In genomic region chr9:33448159-33448511, GRCh38 we compare ENCODE assay signal across 8 cellular contexts. TPM values are rescaled to one million over a fixed set of nuclear protein-coding genes. Genes with fewer than 3 reads are reported as not detected.
DNase-seq lines count a peak whose midpoint lies in the region; ATAC-seq and TF ChIP-seq lines count a peak whose summit lies in the region.

No MANE protein-coding gene starts in this region.

- H3K27me3 ChIP-seq in iPS-20b (ENCODE audit: insufficient read depth, low read length): peaks cover 35% of the 10 kb centered on the region
- H3K27me3 ChIP-seq in gastroesophageal sphincter: no peaks in the 10 kb centered on the region
- peaks cover 0 to 18% of the 10 kb centered on the region in 2 donors for H3K27me3 ChIP-seq in left lung

- H3K4me1 ChIP-seq in iPS-20b (ENCODE audit: insufficient read depth, low read length): peaks cover 12% of the 10 kb centered on the region
- H3K4me1 ChIP-seq in gastroesophageal sphincter: peaks cover 0 to 30% (median 3%) of the 10 kb centered on the region in 3 donors
- peaks cover 12 to 36% of the 10 kb centered on the region in 2 donors for H3K4me1 ChIP-seq in left lung

- POLR2A ChIA-PET in activated B cell treated with CpG ODN at 0.5 μM for 24 hours (lab: Charles Lee): no interaction called here

- intact Hi-C loops in activated B cell treated with CpG ODN at 0.5 μM for 24 hours (cut with micrococcal nuclease) (loop anchor here (5.0 kb wide), 1 partner anchor 71 kb away; no protein-coding TSS in a partner anchor), left lung (cut with DNase I) (no loop called here)

- 17 to 47% methylated on average over 1 to 7 of the region's 10 CpGs for WGBS in gastroesophageal sphincter (ENCODE audit: low coverage in 1 of 2), 2 donors

- peak; percentile 21 for DNase-seq in activated CD4-positive, alpha-beta T cell treated with anti-CD3 and anti-CD28 coated beads for 48 hours
- no peak for DNase-seq in activated CD4-positive, alpha-beta T cell treated with anti-CD3 and anti-CD28 coated beads, Interleukin-2, amount 50 U/mL, for 4 hours
- DNase-seq in activated B cell treated with CpG ODN at 0.5 μM for 24 hours (no peak), left lung (no peak)

- H3K4me3 ChIP-seq in iPS-20b (ENCODE audit: low read length) (peak overlapping the region; percentile 70), gastroesophageal sphincter (peak overlapping the region in 1 of 2 donors; percentile 50), left lung (peak overlapping the region in 1 of 2 donors; percentile 46)

- no peaks in the 10 kb centered on the region for H3K9me3 Mint-ChIP-seq in activated B cell treated with CpG ODN at 0.5 μM for 24 hours
- H3K9me3 Mint-ChIP-seq in stimulated activated memory B cell treated with anti-CD40 and anti-IgM and Interleukin-4, amounts not matched to agents 10 μg/mL and 1 μg/mL and 100 μg/mL, for 72 hours: no peaks in the 10 kb centered on the region

- no peaks in the 10 kb centered on the region for H3K36me3 Mint-ChIP-seq in activated B cell treated with CpG ODN at 0.5 μM for 24 hours (ENCODE audit: low read depth)
- H3K36me3 Mint-ChIP-seq in stimulated activated memory B cell treated with anti-CD40 and anti-IgM and Interleukin-4, amounts not matched to agents 10 μg/mL and 1 μg/mL and 100 μg/mL, for 72 hours: no peaks in the 10 kb centered on the region

- H3K9ac ChIP-seq in iPS-20b (ENCODE audit: low read depth, low read length): no peak overlapping the region; the same call in 1 of the 2 replicates

- ATAC-seq in activated B cell treated with CpG ODN at 0.5 μM for 24 hours (ENCODE audit: low read depth): no peak
- ATAC-seq in stimulated activated memory B cell treated with anti-CD40 and anti-IgM and Interleukin-4, amounts not matched to agents 10 μg/mL and 1 μg/mL and 100 μg/mL, for 72 hours: no peak
- ATAC-seq in gastroesophageal sphincter: no peak
- ATAC-seq in left lung: no peak
- no peak for ATAC-seq in HG03571 (IDR thresholded peaks at IDR 0.05; ENCODE audit: unreplicated experiment)

- no peak overlapping the region for H3K27ac ChIP-seq in iPS-20b (ENCODE audit: low read length)
- H3K27ac ChIP-seq in gastroesophageal sphincter: no peak overlapping the region
- no peak overlapping the region for H3K27ac ChIP-seq in left lung

- CTCF ChIA-PET in activated B cell treated with CpG ODN at 0.5 μM for 24 hours (lab: Charles Lee): no interaction called here

- H3K9me3 ChIP-seq in iPS-20b (ENCODE audit: insufficient read depth, low read depth, low read length) (no peaks in the 10 kb centered on the region), gastroesophageal sphincter (no peaks in the 10 kb centered on the region), left lung (no peaks in the 10 kb centered on the region)

- peak overlapping the region; percentile 83 for H3K4me3 Mint-ChIP-seq in activated B cell treated with CpG ODN at 0.5 μM for 24 hours
- H3K4me3 Mint-ChIP-seq in stimulated activated memory B cell treated with anti-CD40 and anti-IgM and Interleukin-4, amounts not matched to agents 10 μg/mL and 1 μg/mL and 100 μg/mL, for 72 hours: no peak overlapping the region

- peaks cover 7% of the 10 kb centered on the region for H3K27me3 Mint-ChIP-seq in activated B cell treated with CpG ODN at 0.5 μM for 24 hours
- peaks cover 8% of the 10 kb centered on the region for H3K27me3 Mint-ChIP-seq in stimulated activated memory B cell treated with anti-CD40 and anti-IgM and Interleukin-4, amounts not matched to agents 10 μg/mL and 1 μg/mL and 100 μg/mL, for 72 hours

- peaks cover 20% of the 10 kb centered on the region for H3K4me1 Mint-ChIP-seq in activated B cell treated with CpG ODN at 0.5 μM for 24 hours
- H3K4me1 Mint-ChIP-seq in stimulated activated memory B cell treated with anti-CD40 and anti-IgM and Interleukin-4, amounts not matched to agents 10 μg/mL and 1 μg/mL and 100 μg/mL, for 72 hours: peaks cover 35% of the 10 kb centered on the region

- no peak for TF ChIP-seq EP300 in gastroesophageal sphincter (IDR thresholded peaks at IDR 0.05)

- no peak for TF ChIP-seq CTCF in activated B cell treated with CpG ODN at 0.5 μM for 24 hours (IDR thresholded peaks at IDR 0.05)
- no peak for TF ChIP-seq CTCF in gastroesophageal sphincter (IDR thresholded peaks at IDR 0.05)
- TF ChIP-seq CTCF in left lung (IDR thresholded peaks at IDR 0.05): no peak

- H3K36me3 ChIP-seq in iPS-20b (ENCODE audit: insufficient read depth, low read depth, low read length) (no peaks in the 10 kb centered on the region), gastroesophageal sphincter (peaks cover 0 to 1% of the 10 kb centered on the region in 2 donors), left lung (peaks cover 0 to 6% of the 10 kb centered on the region in 2 donors)

- H3K27ac Mint-ChIP-seq in activated B cell treated with CpG ODN at 0.5 μM for 24 hours: no peak overlapping the region
- H3K27ac Mint-ChIP-seq in stimulated activated memory B cell treated with anti-CD40 and anti-IgM and Interleukin-4, amounts not matched to agents 10 μg/mL and 1 μg/mL and 100 μg/mL, for 72 hours: peak overlapping the region; percentile 86

- TF ChIP-seq POLR2A in gastroesophageal sphincter (IDR thresholded peaks at IDR 0.05): no peak

RNA-seq across cellular contexts. Expression of gene AQP3, which starts 0.7 kb away (rescaled TPM):
- total RNA-seq in activated B cell treated with CpG ODN at 0.5 μM for 24 hours: 0.95 and 1.6 TPM in 2 replicates
- 100 to 1,000 TPM in 1 of 4 donors, 10 to 100 TPM in 2, 1 to 10 TPM in 1; 3.9 to 100 (median 15.5) TPM for total RNA-seq in gastroesophageal sphincter
- 100 to 1,000 TPM; 231 to 265 TPM for total RNA-seq in left lung

RNA-seq across cellular contexts. Expression of gene NOL6, which starts 25.6 kb away (rescaled TPM):
- total RNA-seq in activated B cell treated with CpG ODN at 0.5 μM for 24 hours (59.9 and 60.1 TPM in 2 replicates), gastroesophageal sphincter (10 to 100 TPM in 3 of 4 donors, 1 to 10 TPM in 1; 9.0 to 21.4 (median 16.1) TPM), left lung (10 to 100 TPM; 36.1 to 48.3 TPM)

RNA-seq across cellular contexts. Expression of gene AQP7, which starts 45.8 kb away (rescaled TPM):
- not detected in 2 replicates for total RNA-seq in activated B cell treated with CpG ODN at 0.5 μM for 24 hours
- total RNA-seq in gastroesophageal sphincter: 1 to 10 TPM; 1.2 to 2.0 (median 1.6) TPM
- total RNA-seq in left lung: 1 to 10 TPM; 1.5 to 8.3 TPM
